ENCODE assay signal across 2 cellular contexts in the genomic region with DNA sequence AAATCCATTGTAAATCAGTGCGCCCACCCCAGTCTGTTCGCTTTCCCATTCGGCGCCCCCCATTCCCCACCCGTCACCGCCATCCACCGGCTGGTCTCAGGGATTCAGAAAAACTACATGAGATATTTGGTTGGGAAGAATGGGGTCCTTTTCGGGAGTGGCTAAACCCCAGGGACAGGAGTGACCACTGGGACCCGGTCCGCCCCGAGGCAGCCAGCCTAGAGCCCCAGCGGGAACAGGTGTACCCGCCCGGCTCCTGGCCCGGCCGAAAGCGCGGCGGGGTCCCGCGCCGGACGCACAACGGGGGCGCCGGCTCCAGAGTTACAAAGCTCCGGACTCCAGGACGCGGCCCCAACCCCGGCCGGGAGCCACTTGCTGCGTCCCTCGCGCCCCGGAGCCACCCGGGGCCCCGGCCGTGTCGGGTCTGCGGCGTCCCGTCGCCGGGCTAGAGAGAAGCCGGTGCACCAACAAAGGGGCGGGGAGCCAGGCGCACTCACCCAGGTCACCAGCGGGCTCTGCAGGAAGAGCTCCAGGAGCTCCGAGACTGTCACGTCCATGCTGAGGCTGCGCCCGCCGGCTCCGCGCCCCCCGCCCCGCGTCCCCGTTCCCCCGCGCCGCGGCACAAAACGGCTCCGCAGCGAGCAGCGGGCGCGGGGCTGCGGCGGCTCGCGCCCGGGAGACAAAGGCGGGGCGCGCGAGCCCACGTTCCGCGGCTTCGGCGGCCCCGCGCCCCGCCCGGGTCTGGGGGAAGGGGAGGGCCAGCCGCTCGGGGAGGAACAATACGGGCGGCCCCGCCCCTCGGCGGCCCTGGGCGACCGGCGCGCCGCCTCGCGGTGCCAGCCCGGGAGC.
TF ChIP-seq lines count a peak whose summit lies in the region.

A gene with protein sequence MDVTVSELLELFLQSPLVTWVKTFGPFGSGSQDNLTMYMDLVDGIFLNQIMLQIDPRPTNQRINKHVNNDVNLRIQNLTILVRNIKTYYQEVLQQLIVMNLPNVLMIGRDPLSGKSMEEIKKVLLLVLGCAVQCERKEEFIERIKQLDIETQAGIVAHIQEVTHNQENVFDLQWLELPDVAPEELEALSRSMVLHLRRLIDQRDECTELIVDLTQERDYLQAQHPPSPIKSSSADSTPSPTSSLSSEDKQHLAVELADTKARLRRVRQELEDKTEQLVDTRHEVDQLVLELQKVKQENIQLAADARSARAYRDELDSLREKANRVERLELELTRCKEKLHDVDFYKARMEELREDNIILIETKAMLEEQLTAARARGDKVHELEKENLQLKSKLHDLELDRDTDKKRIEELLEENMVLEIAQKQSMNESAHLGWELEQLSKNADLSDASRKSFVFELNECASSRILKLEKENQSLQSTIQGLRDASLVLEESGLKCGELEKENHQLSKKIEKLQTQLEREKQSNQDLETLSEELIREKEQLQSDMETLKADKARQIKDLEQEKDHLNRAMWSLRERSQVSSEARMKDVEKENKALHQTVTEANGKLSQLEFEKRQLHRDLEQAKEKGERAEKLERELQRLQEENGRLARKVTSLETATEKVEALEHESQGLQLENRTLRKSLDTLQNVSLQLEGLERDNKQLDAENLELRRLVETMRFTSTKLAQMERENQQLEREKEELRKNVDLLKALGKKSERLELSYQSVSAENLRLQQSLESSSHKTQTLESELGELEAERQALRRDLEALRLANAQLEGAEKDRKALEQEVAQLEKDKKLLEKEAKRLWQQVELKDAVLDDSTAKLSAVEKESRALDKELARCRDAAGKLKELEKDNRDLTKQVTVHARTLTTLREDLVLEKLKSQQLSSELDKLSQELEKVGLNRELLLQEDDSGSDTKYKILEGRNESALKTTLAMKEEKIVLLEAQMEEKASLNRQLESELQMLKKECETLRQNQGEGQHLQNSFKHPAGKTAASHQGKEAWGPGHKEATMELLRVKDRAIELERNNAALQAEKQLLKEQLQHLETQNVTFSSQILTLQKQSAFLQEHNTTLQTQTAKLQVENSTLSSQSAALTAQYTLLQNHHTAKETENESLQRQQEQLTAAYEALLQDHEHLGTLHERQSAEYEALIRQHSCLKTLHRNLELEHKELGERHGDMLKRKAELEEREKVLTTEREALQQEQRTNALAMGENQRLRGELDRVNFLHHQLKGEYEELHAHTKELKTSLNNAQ (N-terminal part only) (minus strand): TSS at position 687 of the 849 bp plus-strand sequence. CDS start 130 bp downstream, at position 557.

TF ChIP-seq in WTC11, 78 proteins besides CTCF, POLR2A, EP300 and RAD21 (continued from another document):
- TF ChIP-seq, protein P1, sequence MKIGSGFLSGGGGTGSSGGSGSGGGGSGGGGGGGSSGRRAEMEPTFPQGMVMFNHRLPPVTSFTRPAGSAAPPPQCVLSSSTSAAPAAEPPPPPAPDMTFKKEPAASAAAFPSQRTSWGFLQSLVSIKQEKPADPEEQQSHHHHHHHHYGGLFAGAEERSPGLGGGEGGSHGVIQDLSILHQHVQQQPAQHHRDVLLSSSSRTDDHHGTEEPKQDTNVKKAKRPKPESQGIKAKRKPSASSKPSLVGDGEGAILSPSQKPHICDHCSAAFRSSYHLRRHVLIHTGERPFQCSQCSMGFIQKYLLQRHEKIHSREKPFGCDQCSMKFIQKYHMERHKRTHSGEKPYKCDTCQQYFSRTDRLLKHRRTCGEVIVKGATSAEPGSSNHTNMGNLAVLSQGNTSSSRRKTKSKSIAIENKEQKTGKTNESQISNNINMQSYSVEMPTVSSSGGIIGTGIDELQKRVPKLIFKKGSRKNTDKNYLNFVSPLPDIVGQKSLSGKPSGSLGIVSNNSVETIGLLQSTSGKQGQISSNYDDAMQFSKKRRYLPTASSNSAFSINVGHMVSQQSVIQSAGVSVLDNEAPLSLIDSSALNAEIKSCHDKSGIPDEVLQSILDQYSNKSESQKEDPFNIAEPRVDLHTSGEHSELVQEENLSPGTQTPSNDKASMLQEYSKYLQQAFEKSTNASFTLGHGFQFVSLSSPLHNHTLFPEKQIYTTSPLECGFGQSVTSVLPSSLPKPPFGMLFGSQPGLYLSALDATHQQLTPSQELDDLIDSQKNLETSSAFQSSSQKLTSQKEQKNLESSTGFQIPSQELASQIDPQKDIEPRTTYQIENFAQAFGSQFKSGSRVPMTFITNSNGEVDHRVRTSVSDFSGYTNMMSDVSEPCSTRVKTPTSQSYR (CRISPR knock-in tag; IDR thresholded peaks at IDR 0.05): no peak
- TF ChIP-seq MYBL2 (CRISPR knock-in tag; IDR thresholded peaks at IDR 0.05) (0 out of 2 replicates have a peak, but pooled peaks have one; percentile 9), HMGA2 (CRISPR knock-in tag; IDR thresholded peaks at IDR 0.05) (no peak), GRHL2 (CRISPR knock-in tag; IDR thresholded peaks at IDR 0.05; ENCODE audit: insufficient replicate concordance, severe bottlenecking) (no peak)
- TF ChIP-seq, protein P2, sequence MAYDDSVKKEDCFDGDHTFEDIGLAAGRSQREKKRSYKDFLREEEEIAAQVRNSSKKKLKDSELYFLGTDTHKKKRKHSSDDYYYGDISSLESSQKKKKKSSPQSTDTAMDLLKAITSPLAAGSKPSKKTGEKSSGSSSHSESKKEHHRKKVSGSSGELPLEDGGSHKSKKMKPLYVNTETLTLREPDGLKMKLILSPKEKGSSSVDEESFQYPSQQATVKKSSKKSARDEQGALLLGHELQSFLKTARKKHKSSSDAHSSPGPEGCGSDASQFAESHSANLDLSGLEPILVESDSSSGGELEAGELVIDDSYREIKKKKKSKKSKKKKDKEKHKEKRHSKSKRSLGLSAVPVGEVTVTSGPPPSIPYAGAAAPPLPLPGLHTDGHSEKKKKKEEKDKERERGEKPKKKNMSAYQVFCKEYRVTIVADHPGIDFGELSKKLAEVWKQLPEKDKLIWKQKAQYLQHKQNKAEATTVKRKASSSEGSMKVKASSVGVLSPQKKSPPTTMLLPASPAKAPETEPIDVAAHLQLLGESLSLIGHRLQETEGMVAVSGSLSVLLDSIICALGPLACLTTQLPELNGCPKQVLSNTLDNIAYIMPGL (CRISPR knock-in tag; IDR thresholded peaks at IDR 0.05): 0 out of 2 replicates have a peak, but pooled peaks have one; percentile 15
TF ChIP-seq in WTC11: peak in this region for 6.

TF ChIP-seq in HepG2, 621 proteins besides CTCF, POLR2A, EP300 and RAD21 (continued from another document and continues in another):
- TF ChIP-seq MEIS2 (CRISPR knock-in tag; IDR thresholded peaks at IDR 0.05) (0 out of 2 replicates have a peak, but pooled peaks have one; percentile 6), CCDC6 (CRISPR knock-in tag; IDR thresholded peaks at IDR 0.05) (0 out of 2 replicates have a peak, but pooled peaks have one; percentile 31), ASH2L (IDR thresholded peaks at IDR 0.05; ENCODE audit: insufficient read length, low read depth, low read length) (peak; percentile 62), KAT7 (CRISPR knock-in tag; IDR thresholded peaks at IDR 0.05; ENCODE audit: borderline replicate concordance) (0 out of 2 replicates have a peak, but pooled peaks have one; percentile 5), PHF8 (CRISPR knock-in tag; IDR thresholded peaks at IDR 0.05) (peak; percentile 26; the same call in 1 of the 2 replicates), DMAP1 (CRISPR knock-in tag; IDR thresholded peaks at IDR 0.05) (peak; percentile 7; the same call in 1 of the 2 replicates), ZSCAN20 (CRISPR knock-in tag; IDR thresholded peaks at IDR 0.05; ENCODE audit: borderline replicate concordance) (0 out of 2 replicates have a peak, but pooled peaks have one; percentile 49), ZNF30 (CRISPR knock-in tag; IDR thresholded peaks at IDR 0.05) (0 out of 2 replicates have a peak, but pooled peaks have one; percentile 44)
- TF ChIP-seq, protein P3, sequence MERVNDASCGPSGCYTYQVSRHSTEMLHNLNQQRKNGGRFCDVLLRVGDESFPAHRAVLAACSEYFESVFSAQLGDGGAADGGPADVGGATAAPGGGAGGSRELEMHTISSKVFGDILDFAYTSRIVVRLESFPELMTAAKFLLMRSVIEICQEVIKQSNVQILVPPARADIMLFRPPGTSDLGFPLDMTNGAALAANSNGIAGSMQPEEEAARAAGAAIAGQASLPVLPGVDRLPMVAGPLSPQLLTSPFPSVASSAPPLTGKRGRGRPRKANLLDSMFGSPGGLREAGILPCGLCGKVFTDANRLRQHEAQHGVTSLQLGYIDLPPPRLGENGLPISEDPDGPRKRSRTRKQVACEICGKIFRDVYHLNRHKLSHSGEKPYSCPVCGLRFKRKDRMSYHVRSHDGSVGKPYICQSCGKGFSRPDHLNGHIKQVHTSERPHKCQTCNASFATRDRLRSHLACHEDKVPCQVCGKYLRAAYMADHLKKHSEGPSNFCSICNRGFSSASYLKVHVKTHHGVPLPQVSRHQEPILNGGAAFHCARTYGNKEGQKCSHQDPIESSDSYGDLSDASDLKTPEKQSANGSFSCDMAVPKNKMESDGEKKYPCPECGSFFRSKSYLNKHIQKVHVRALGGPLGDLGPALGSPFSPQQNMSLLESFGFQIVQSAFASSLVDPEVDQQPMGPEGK (CRISPR knock-in tag; IDR thresholded peaks at IDR 0.05): peak; percentile 45; the same call in 1 of the 2 replicates
- TF ChIP-seq, protein P4, sequence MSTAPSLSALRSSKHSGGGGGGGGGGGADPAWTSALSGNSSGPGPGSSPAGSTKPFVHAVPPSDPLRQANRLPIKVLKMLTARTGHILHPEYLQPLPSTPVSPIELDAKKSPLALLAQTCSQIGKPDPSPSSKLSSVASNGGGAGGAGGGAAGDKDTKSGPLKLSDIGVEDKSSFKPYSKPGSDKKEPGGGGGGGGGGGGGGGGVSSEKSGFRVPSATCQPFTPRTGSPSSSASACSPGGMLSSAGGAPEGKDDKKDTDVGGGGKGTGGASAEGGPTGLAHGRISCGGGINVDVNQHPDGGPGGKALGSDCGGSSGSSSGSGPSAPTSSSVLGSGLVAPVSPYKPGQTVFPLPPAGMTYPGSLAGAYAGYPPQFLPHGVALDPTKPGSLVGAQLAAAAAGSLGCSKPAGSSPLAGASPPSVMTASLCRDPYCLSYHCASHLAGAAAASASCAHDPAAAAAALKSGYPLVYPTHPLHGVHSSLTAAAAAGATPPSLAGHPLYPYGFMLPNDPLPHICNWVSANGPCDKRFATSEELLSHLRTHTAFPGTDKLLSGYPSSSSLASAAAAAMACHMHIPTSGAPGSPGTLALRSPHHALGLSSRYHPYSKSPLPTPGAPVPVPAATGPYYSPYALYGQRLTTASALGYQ (CRISPR knock-in tag; IDR thresholded peaks at IDR 0.05): 0 out of 2 replicates have a peak, but pooled peaks have one; percentile 29
- TF ChIP-seq, protein P5, sequence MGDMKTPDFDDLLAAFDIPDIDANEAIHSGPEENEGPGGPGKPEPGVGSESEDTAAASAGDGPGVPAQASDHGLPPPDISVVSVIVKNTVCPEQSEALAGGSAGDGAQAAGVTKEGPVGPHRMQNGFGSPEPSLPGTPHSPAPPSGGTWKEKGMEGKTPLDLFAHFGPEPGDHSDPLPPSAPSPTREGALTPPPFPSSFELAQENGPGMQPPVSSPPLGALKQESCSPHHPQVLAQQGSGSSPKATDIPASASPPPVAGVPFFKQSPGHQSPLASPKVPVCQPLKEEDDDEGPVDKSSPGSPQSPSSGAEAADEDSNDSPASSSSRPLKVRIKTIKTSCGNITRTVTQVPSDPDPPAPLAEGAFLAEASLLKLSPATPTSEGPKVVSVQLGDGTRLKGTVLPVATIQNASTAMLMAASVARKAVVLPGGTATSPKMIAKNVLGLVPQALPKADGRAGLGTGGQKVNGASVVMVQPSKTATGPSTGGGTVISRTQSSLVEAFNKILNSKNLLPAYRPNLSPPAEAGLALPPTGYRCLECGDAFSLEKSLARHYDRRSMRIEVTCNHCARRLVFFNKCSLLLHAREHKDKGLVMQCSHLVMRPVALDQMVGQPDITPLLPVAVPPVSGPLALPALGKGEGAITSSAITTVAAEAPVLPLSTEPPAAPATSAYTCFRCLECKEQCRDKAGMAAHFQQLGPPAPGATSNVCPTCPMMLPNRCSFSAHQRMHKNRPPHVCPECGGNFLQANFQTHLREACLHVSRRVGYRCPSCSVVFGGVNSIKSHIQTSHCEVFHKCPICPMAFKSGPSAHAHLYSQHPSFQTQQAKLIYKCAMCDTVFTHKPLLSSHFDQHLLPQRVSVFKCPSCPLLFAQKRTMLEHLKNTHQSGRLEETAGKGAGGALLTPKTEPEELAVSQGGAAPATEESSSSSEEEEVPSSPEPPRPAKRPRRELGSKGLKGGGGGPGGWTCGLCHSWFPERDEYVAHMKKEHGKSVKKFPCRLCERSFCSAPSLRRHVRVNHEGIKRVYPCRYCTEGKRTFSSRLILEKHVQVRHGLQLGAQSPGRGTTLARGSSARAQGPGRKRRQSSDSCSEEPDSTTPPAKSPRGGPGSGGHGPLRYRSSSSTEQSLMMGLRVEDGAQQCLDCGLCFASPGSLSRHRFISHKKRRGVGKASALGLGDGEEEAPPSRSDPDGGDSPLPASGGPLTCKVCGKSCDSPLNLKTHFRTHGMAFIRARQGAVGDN (CRISPR knock-in tag; IDR thresholded peaks at IDR 0.05): peak; percentile 32; the same call in 1 of the 2 replicates
- TF ChIP-seq, protein P6, sequence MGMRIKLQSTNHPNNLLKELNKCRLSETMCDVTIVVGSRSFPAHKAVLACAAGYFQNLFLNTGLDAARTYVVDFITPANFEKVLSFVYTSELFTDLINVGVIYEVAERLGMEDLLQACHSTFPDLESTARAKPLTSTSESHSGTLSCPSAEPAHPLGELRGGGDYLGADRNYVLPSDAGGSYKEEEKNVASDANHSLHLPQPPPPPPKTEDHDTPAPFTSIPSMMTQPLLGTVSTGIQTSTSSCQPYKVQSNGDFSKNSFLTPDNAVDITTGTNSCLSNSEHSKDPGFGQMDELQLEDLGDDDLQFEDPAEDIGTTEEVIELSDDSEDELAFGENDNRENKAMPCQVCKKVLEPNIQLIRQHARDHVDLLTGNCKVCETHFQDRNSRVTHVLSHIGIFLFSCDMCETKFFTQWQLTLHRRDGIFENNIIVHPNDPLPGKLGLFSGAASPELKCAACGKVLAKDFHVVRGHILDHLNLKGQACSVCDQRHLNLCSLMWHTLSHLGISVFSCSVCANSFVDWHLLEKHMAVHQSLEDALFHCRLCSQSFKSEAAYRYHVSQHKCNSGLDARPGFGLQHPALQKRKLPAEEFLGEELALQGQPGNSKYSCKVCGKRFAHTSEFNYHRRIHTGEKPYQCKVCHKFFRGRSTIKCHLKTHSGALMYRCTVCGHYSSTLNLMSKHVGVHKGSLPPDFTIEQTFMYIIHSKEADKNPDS (CRISPR knock-in tag; IDR thresholded peaks at IDR 0.05): 0 out of 2 replicates have a peak, but pooled peaks have one; percentile 33
